In the genomic region with DNA sequence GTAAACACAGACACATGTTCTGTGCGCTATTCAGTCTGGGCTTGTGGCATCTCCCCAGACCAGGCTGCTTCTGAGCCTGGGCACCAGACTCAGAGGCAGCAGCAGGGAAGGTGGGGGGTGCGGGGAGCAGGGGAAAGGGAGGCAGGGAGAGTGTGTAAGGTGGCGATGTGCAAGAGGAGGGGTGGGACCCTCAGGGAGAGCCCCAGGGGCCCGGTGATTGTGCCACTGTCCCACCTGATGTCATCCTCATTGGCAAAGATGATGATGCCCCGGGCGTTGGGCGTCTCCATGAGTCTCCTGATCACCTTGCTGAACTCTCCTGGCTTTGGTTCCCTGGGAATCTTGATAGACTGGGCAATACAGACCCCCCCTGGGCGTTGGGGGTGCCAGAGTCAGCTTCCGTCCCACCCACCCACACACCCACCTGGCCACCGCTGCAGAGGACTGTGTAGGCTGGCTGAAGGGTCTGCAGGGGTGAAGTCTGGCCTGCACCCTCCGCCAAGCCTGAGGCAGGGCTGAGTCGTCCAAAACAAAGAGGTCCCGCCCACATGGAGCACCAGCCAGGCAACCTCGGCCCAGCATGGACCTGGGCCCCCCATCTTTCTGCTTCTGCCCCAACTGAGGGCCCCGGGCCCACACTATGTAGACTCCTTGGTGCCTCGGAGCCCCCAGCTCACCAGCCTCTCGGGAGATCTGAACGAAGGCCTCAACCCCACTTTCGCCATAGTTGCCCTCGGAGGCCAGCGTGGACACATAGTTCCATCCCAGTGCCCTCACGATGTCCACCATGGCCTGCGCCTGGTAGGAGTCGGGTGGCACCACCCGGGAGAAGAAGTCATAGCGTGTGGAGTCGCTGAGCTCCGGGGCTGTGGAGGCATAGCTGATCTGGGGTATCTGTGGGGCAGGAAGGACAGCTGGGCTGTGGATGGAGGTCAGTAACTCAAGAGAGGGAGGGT, we compare ENCODE assay signal across 1 cellular context.
TF ChIP-seq lines count a peak whose summit lies in the region.

No MANE protein-coding gene starts in this region.

TF ChIP-seq in H1, 55 proteins besides CTCF, POLR2A, EP300 and RAD21:
- TF ChIP-seq CREB1 (IDR thresholded peaks at IDR 0.05) (no peak), SIN3A (conservative IDR thresholded peaks at IDR 0.05 in 1 of 2, IDR thresholded peaks at IDR 0.05 in 1 of 2; ENCODE audit: low read depth in 1 of 2, low read length in 2 of 2) (no peak), HDAC6 (IDR thresholded peaks at IDR 0.05; ENCODE audit: low read depth, low read length) (no peak), RBBP5 (IDR thresholded peaks at IDR 0.05; ENCODE audit: borderline replicate concordance, low read depth, low read length) (no peak), CBX8 (IDR thresholded peaks at IDR 0.05; ENCODE audit: borderline replicate concordance, low read depth, low read length) (no peak), TCF12 (IDR thresholded peaks at IDR 0.05; ENCODE audit: low read depth, low read length) (no peak), TAF7 (optimal IDR thresholded peaks at IDR 0.05; ENCODE audit: borderline replicate concordance, low read depth, low read length) (no peak), CEBPB (IDR thresholded peaks at IDR 0.05; ENCODE audit: low read depth, low read length) (no peak), CTBP2 (IDR thresholded peaks at IDR 0.05; ENCODE audit: borderline replicate concordance, insufficient read depth, insufficient read length, low read length) (no peak), SAP30 (IDR thresholded peaks at IDR 0.05; ENCODE audit: insufficient read depth, insufficient replicate concordance, low read length) (no peak), TAF1 (IDR thresholded peaks at IDR 0.05; ENCODE audit: low read depth, low read length) (no peak), POLR2AphosphoS5 (IDR thresholded peaks at IDR 0.05; ENCODE audit: low read depth, low read length) (no peak)
- TF ChIP-seq, protein P1, sequence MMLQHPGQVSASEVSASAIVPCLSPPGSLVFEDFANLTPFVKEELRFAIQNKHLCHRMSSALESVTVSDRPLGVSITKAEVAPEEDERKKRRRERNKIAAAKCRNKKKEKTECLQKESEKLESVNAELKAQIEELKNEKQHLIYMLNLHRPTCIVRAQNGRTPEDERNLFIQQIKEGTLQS (IDR thresholded peaks at IDR 0.05; ENCODE audit: insufficient read depth, low read depth, low read length), result no peak
